In the genomic region with DNA sequence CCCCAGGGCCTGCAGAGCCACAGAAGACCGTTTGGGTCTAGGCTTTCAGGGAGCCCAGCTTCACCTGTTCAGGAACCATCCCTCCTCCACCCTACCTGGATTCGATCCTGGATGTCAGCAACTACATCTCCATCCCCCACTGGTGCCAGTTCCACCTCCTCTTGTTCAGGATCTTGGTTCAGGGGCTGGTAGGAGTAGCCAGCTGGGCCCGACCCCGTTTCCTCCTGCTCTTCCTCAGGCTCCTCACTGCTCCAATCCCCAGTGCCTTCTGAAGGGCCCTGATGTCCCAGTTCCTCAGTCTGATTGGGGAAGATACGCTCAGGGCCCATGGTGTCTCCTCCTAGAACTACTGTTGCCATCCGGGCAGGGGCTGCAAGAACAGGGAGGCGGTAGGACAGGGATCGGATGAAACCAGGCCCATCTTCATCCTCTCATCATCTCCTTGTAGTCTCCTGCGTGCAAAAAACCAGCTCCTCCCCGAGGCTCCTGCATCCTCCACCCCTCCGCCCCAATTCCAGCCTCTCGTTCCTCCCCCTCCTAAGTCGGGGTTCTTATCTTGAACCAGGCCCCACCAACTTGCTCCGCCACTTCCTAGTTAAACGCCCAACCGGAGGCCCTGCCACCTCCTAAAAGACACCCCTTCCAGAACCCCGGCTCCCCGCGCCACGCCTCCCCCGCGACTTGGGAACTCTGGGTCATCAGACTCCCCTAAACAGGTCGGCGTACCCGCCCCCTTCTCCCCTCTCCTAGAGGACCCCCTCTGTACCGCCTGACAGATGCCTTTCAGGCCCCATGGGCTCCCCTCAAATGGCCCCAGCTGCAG, we compare ENCODE assay signal across 8 cellular contexts. TPM values are rescaled to one million over a fixed set of nuclear protein-coding genes. Genes with fewer than 3 reads are reported as not detected.
DNase-seq lines count a peak whose midpoint lies in the region; ATAC-seq and TF ChIP-seq lines count a peak whose summit lies in the region.

No MANE protein-coding gene starts in this region.

- H3K4me3 ChIP-seq in BJ (ENCODE audit: low read depth, low read length) = peak overlapping the region; percentile 97
- peak overlapping the region; percentile 96 for H3K4me3 ChIP-seq in MM.1S (ENCODE audit: low read length)
- peak overlapping the region; percentile 59 to 74 for H3K4me3 ChIP-seq in body of pancreas
- peak overlapping the region; percentile 67 to 78 for H3K4me3 ChIP-seq in left lung
- peak overlapping the region; percentile 66 to 93 for H3K4me3 ChIP-seq in testis

- peak; percentile 3 for ATAC-seq in GM19467 (IDR thresholded peaks at IDR 0.05; ENCODE audit: unreplicated experiment)
- ATAC-seq in body of pancreas = no peak
- peak; percentile 15 for ATAC-seq in left lung

- CTCF ChIA-PET in BJ (lab: Yijun Ruan, JAX) = interaction anchor here (0.6 to 2.3 kb wide), 6 partner anchors 10 to 130 kb away, joined by 3 to 5 read pairs (median 4); partner anchors contain the start of gene CUL7
- CTCF ChIA-PET in GM10248 (lab: Yijun Ruan, JAX) = interaction anchor here (1.2 to 2.1 kb wide), 5 partner anchors 11 to 134 kb away, joined by 3 to 15 read pairs (median 5); no protein-coding TSS in a partner anchor

- DNase-seq in BJ (ENCODE audit: low read depth) (no peak), MM.1S (no peak), body of pancreas (peak in 1 of 4 donors; percentile 20), left lung (no peak), testis (no peak), NCI-H526 treated with DMSO at 0.1 percent for 48 hours (lab: John Stamatoyannopoulos, UW) (no peak), GM10248 (ENCODE audit: extremely low spot score) (no peak)

- POLR2A ChIA-PET in BJ (lab: Charles Lee) (no interaction called here), GM10248 (lab: Yijun Ruan, JAX) (interaction anchor here (0.6 to 1.4 kb wide), 2 partner anchors 19 to 35 kb away, joined by 5 to 6 read pairs; partner anchors contain the start of gene PEX6)

- intact Hi-C loops in body of pancreas (cut with DNase I) = no loop called here
- intact Hi-C loops in left lung (cut with DNase I) = no loop called here
- intact Hi-C loops in testis (cut with DNase I; ENCODE audit: low total_unique reads) = loop anchor here (5.0 kb wide), 1 partner anchor 129 kb away; no protein-coding TSS in a partner anchor

- H3F3A ChIP-seq in MM.1S (ENCODE audit: insufficient read depth, low read length) = no peaks in the 10 kb centered on the region

- H3K79me2 ChIP-seq in MM.1S (ENCODE audit: low read length) = peaks cover 58% of the 10 kb centered on the region

- no peak for TF ChIP-seq POLR2A in body of pancreas (IDR thresholded peaks at IDR 0.05)
- no peak for TF ChIP-seq POLR2A in testis (IDR thresholded peaks at IDR 0.05)

- H3K4me2 ChIP-seq in MM.1S (ENCODE audit: low read depth, low read length) = peak overlapping the region; percentile 99

- H3K27me3 ChIP-seq in BJ (ENCODE audit: control insufficient read depth, insufficient read depth, low read length) = no peaks in the 10 kb centered on the region
- no peaks in the 10 kb centered on the region for H3K27me3 ChIP-seq in MM.1S (replicated peaks; ENCODE audit: insufficient read depth, low read length)
- no peaks in the 10 kb centered on the region for H3K27me3 ChIP-seq in body of pancreas
- no peaks in the 10 kb centered on the region for H3K27me3 ChIP-seq in left lung
- no peaks in the 10 kb centered on the region for H3K27me3 ChIP-seq in testis

- no peaks in the 10 kb centered on the region for H3K9me3 ChIP-seq in MM.1S (replicated peaks; ENCODE audit: insufficient read depth, low read length)
- H3K9me3 ChIP-seq in body of pancreas = no peaks in the 10 kb centered on the region
- H3K9me3 ChIP-seq in left lung = no peaks in the 10 kb centered on the region
- no peaks in the 10 kb centered on the region for H3K9me3 ChIP-seq in testis

- H2AFZ ChIP-seq in MM.1S (ENCODE audit: low read length) = peak overlapping the region; percentile 97

- no peaks in the 10 kb centered on the region for H3K9me2 ChIP-seq in MM.1S (replicated peaks; ENCODE audit: insufficient read depth, low read length)

- peaks cover 9% of the 10 kb centered on the region; the same call in 1 of the 2 replicates for H3K4me1 ChIP-seq in MM.1S (ENCODE audit: low read length)
- H3K4me1 ChIP-seq in body of pancreas = peaks cover 45% of the 10 kb centered on the region
- peaks cover 14 to 52% of the 10 kb centered on the region in 2 donors for H3K4me1 ChIP-seq in left lung
- peaks cover 32% of the 10 kb centered on the region for H3K4me1 ChIP-seq in testis

- 3% methylated on average over 24 to 26 of the region's 26 CpGs for WGBS in body of pancreas, 2 donors
- 2% methylated on average over 25 to 26 of the region's 26 CpGs for WGBS in testis, 2 donors

- peak overlapping the region; percentile 84 for H3K9ac ChIP-seq in MM.1S (ENCODE audit: low read length)

- H3K27ac ChIP-seq in MM.1S (ENCODE audit: low read length) (no peak overlapping the region), body of pancreas (peak overlapping the region in 3 of 4 donors; percentile 53 to 78 (median 61)), left lung (peak overlapping the region; percentile 39 to 81), testis (peak overlapping the region; percentile 70 to 76)

- TF ChIP-seq CTCF in BJ (IDR thresholded peaks at IDR 0.05; ENCODE audit: insufficient read depth, low read depth, low read length) (no peak), MM.1S (IDR thresholded peaks at IDR 0.05; ENCODE audit: low read length) (no peak), body of pancreas (IDR thresholded peaks at IDR 0.05) (no peak), left lung (IDR thresholded peaks at IDR 0.05) (no peak), testis (IDR thresholded peaks at IDR 0.05) (no peak), GM10248 (IDR thresholded peaks at IDR 0.05; ENCODE audit: control extremely low read depth, extremely low read depth, low read depth, missing control alignments) (no peak)

- no peaks in the 10 kb centered on the region for H4K20me1 ChIP-seq in MM.1S (ENCODE audit: insufficient read depth, low read length)

- H3K36me3 ChIP-seq in BJ (ENCODE audit: control insufficient read depth, insufficient read depth, low read length) (peaks cover 15% of the 10 kb centered on the region), MM.1S (replicated peaks; ENCODE audit: insufficient read depth, low read length) (no peaks in the 10 kb centered on the region; the same call in 1 of the 2 replicates), body of pancreas (replicated peaks in 1 of 2; ENCODE audit: insufficient read depth in 1 of 2, low read depth in 2 of 2) (peaks cover 0 to 6% of the 10 kb centered on the region in 2 donors), left lung (peaks cover 0 to 54% of the 10 kb centered on the region in 2 donors), testis (ENCODE audit: low read depth, missing control alignments) (no peaks in the 10 kb centered on the region)

RNA-seq across cellular contexts. Expression of gene MEA1, which starts 0.5 kb away (rescaled TPM):
- polyA plus RNA-seq in BJ (2011; rRNA removed) = 107 and 121 TPM in 2 replicates
- 24.3 and 39.9 TPM in 2 replicates for polyA minus RNA-seq in BJ (2011; rRNA and poly(A)+ RNA removed)
- total RNA-seq in body of pancreas = 10 to 100 TPM; 17.5 to 32.9 TPM
- 10 to 100 TPM; 42.7 to 52.1 TPM for total RNA-seq in left lung
- total RNA-seq in testis = 100 to 1,000 TPM; 132 to 175 TPM
- polyA plus RNA-seq in testis (ENCODE audit: insufficient read depth, low read depth, low replicate concordance) = 522 TPM

RNA-seq across cellular contexts. Expression of gene KLHDC3, which starts 0.8 kb away (rescaled TPM):
- 56.0 and 102 TPM in 2 replicates for polyA plus RNA-seq in BJ (2011; rRNA removed)
- 57.9 and 73.8 TPM in 2 replicates for polyA minus RNA-seq in BJ (2011; rRNA and poly(A)+ RNA removed)
- 10 to 100 TPM; 29.7 to 44.6 TPM for total RNA-seq in body of pancreas
- 10 to 100 TPM; 50.5 to 65.4 TPM for total RNA-seq in left lung
- 100 to 1,000 TPM; 207 to 210 TPM for total RNA-seq in testis
- 422 TPM for polyA plus RNA-seq in testis (ENCODE audit: insufficient read depth, low read depth, low replicate concordance)

RNA-seq across cellular contexts. Expression of gene RRP36, which starts 8.2 kb away (rescaled TPM):
- polyA plus RNA-seq in BJ (2011; rRNA removed) (43.1 and 52.7 TPM in 2 replicates), testis (ENCODE audit: insufficient read depth, low read depth, low replicate concordance) (39.9 TPM)
- 20.2 and 31.9 TPM in 2 replicates for polyA minus RNA-seq in BJ (2011; rRNA and poly(A)+ RNA removed)
- total RNA-seq in body of pancreas (10 to 100 TPM; 28.3 to 29.7 TPM), left lung (10 to 100 TPM; 43.3 to 53.5 TPM), testis (10 to 100 TPM; 34.2 to 49.5 TPM)

RNA-seq across cellular contexts. Expression of gene PPP2R5D, which starts 28.9 kb away (rescaled TPM):
- polyA plus RNA-seq in BJ (2011; rRNA removed) (52.7 and 61.8 TPM in 2 replicates), testis (ENCODE audit: insufficient read depth, low read depth, low replicate concordance) (82.5 TPM)
- polyA minus RNA-seq in BJ (2011; rRNA and poly(A)+ RNA removed) = 29.2 and 54.3 TPM in 2 replicates
- total RNA-seq in body of pancreas (10 to 100 TPM in 1 of 2 donors, 1 to 10 TPM in 1; 8.2 to 13.5 TPM), left lung (10 to 100 TPM; 30.0 to 35.0 TPM), testis (10 to 100 TPM; 73.4 to 74.5 TPM)

RNA-seq across cellular contexts. Expression of gene PEX6, which starts 34.2 kb away (rescaled TPM):
- polyA plus RNA-seq in BJ (2011; rRNA removed) (2.8 and 5.6 TPM in 2 replicates), testis (ENCODE audit: insufficient read depth, low read depth, low replicate concordance) (15.3 TPM)
- 3.5 and 3.8 TPM in 2 replicates for polyA minus RNA-seq in BJ (2011; rRNA and poly(A)+ RNA removed)
- total RNA-seq in body of pancreas (10 to 100 TPM; 18.1 to 26.2 TPM), left lung (10 to 100 TPM; 23.2 to 25.2 TPM), testis (10 to 100 TPM; 22.5 to 50.4 TPM)
